1 cellular context compared by ENCODE assay signal in genomic region chr3:143972495-143973351, GRCh38.
TF ChIP-seq lines count a peak whose summit lies in the region.

No MANE protein-coding gene starts in this region.

TF ChIP-seq in HepG2, 621 proteins besides CTCF, POLR2A, EP300 and RAD21 (continued from another document and continues in another):
- TF ChIP-seq, protein P1, sequence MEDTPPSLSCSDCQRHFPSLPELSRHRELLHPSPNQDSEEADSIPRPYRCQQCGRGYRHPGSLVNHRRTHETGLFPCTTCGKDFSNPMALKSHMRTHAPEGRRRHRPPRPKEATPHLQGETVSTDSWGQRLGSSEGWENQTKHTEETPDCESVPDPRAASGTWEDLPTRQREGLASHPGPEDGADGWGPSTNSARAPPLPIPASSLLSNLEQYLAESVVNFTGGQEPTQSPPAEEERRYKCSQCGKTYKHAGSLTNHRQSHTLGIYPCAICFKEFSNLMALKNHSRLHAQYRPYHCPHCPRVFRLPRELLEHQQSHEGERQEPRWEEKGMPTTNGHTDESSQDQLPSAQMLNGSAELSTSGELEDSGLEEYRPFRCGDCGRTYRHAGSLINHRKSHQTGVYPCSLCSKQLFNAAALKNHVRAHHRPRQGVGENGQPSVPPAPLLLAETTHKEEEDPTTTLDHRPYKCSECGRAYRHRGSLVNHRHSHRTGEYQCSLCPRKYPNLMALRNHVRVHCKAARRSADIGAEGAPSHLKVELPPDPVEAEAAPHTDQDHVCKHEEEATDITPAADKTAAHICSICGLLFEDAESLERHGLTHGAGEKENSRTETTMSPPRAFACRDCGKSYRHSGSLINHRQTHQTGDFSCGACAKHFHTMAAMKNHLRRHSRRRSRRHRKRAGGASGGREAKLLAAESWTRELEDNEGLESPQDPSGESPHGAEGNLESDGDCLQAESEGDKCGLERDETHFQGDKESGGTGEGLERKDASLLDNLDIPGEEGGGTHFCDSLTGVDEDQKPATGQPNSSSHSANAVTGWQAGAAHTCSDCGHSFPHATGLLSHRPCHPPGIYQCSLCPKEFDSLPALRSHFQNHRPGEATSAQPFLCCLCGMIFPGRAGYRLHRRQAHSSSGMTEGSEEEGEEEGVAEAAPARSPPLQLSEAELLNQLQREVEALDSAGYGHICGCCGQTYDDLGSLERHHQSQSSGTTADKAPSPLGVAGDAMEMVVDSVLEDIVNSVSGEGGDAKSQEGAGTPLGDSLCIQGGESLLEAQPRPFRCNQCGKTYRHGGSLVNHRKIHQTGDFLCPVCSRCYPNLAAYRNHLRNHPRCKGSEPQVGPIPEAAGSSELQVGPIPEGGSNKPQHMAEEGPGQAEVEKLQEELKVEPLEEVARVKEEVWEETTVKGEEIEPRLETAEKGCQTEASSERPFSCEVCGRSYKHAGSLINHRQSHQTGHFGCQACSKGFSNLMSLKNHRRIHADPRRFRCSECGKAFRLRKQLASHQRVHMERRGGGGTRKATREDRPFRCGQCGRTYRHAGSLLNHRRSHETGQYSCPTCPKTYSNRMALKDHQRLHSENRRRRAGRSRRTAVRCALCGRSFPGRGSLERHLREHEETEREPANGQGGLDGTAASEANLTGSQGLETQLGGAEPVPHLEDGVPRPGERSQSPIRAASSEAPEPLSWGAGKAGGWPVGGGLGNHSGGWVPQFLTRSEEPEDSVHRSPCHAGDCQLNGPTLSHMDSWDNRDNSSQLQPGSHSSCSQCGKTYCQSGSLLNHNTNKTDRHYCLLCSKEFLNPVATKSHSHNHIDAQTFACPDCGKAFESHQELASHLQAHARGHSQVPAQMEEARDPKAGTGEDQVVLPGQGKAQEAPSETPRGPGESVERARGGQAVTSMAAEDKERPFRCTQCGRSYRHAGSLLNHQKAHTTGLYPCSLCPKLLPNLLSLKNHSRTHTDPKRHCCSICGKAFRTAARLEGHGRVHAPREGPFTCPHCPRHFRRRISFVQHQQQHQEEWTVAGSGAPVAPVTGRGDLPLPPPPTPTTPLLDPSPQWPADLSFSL (CRISPR knock-in tag; IDR thresholded peaks at IDR 0.05): no peak
- TF ChIP-seq NCOA1 (CRISPR knock-in tag; IDR thresholded peaks at IDR 0.05) (no peak), ZNF672 (CRISPR knock-in tag; IDR thresholded peaks at IDR 0.05) (no peak), ZNF552 (CRISPR knock-in tag; IDR thresholded peaks at IDR 0.05; ENCODE audit: borderline replicate concordance) (0 out of 2 replicates have a peak, but pooled peaks have one; percentile 15), MTF2 (CRISPR knock-in tag; IDR thresholded peaks at IDR 0.05; ENCODE audit: borderline replicate concordance) (peak; percentile 74; the same call in 1 of the 2 replicates), SKI (IDR thresholded peaks at IDR 0.05; ENCODE audit: partially characterized antibody) (no peak), NFE2L1 (CRISPR knock-in tag; IDR thresholded peaks at IDR 0.05; ENCODE audit: borderline replicate concordance) (no peak), ZNF326 (CRISPR knock-in tag; IDR thresholded peaks at IDR 0.05; ENCODE audit: borderline replicate concordance) (no peak), ZNF225 (CRISPR knock-in tag; IDR thresholded peaks at IDR 0.05) (peak; percentile 40; the same call in 1 of the 2 replicates), ZFP36L2 (CRISPR knock-in tag; IDR thresholded peaks at IDR 0.05) (no peak), ZNF704 (CRISPR knock-in tag; IDR thresholded peaks at IDR 0.05; ENCODE audit: borderline replicate concordance) (no peak), ZNF614 (CRISPR knock-in tag; IDR thresholded peaks at IDR 0.05; ENCODE audit: borderline replicate concordance) (no peak), MTF1 (CRISPR knock-in tag; IDR thresholded peaks at IDR 0.05) (no peak), ATM (IDR thresholded peaks at IDR 0.05; ENCODE audit: borderline replicate concordance) (no peak), EED (CRISPR knock-in tag; IDR thresholded peaks at IDR 0.05) (no peak), ZSCAN30 (CRISPR knock-in tag; IDR thresholded peaks at IDR 0.05) (no peak), HOXA9 (CRISPR knock-in tag; IDR thresholded peaks at IDR 0.05; ENCODE audit: borderline replicate concordance) (0 out of 2 replicates have a peak, but pooled peaks have one; percentile 55), ZNF674 (CRISPR knock-in tag; IDR thresholded peaks at IDR 0.05; ENCODE audit: low read depth) (no peak), YY1 (IDR thresholded peaks at IDR 0.05; ENCODE audit: insufficient read depth, insufficient replicate concordance, low read depth, low read length) (no peak), GLI4 (CRISPR knock-in tag; IDR thresholded peaks at IDR 0.05; ENCODE audit: borderline replicate concordance) (no peak), ZNF572 (CRISPR knock-in tag; IDR thresholded peaks at IDR 0.05) (no peak), AGO1 (IDR thresholded peaks at IDR 0.05; ENCODE audit: low read depth, low read length, poor library complexity, severe bottlenecking) (no peak), ZFP41 (CRISPR knock-in tag; IDR thresholded peaks at IDR 0.05; ENCODE audit: borderline replicate concordance) (no peak), BRF2 (CRISPR knock-in tag; IDR thresholded peaks at IDR 0.05) (no peak), GFI1 (CRISPR knock-in tag; IDR thresholded peaks at IDR 0.05; ENCODE audit: borderline replicate concordance) (no peak), MXD4 (CRISPR knock-in tag; IDR thresholded peaks at IDR 0.05) (no peak), ZNF777 (CRISPR knock-in tag; IDR thresholded peaks at IDR 0.05) (no peak), KDM5B (CRISPR knock-in tag; IDR thresholded peaks at IDR 0.05; ENCODE audit: borderline replicate concordance) (no peak; the same call in 1 of the 2 replicates), ZNF34 (CRISPR knock-in tag; IDR thresholded peaks at IDR 0.05; ENCODE audit: borderline replicate concordance) (no peak), HOXD1 (CRISPR knock-in tag; IDR thresholded peaks at IDR 0.05) (no peak), ZNF354B (CRISPR knock-in tag; IDR thresholded peaks at IDR 0.05) (no peak), MBNL3 (CRISPR knock-in tag; conservative IDR thresholded peaks at IDR 0.05) (no peak), TGIF2 (CRISPR knock-in tag; IDR thresholded peaks at IDR 0.05) (no peak), LRRFIP1 (CRISPR knock-in tag; conservative IDR thresholded peaks at IDR 0.05) (no peak), ZFYVE20 (CRISPR knock-in tag; IDR thresholded peaks at IDR 0.05; ENCODE audit: borderline replicate concordance, low read depth) (0 out of 2 replicates have a peak, but pooled peaks have one; percentile 27), KLF15 (CRISPR knock-in tag; IDR thresholded peaks at IDR 0.05; ENCODE audit: borderline replicate concordance) (no peak), ZNF10 (CRISPR knock-in tag; IDR thresholded peaks at IDR 0.05; ENCODE audit: borderline replicate concordance, low read depth) (no peak), ZNF570 (CRISPR knock-in tag; IDR thresholded peaks at IDR 0.05; ENCODE audit: borderline replicate concordance) (no peak), ZSCAN22 (CRISPR knock-in tag; IDR thresholded peaks at IDR 0.05) (no peak), ZBTB1 (CRISPR knock-in tag; IDR thresholded peaks at IDR 0.05; ENCODE audit: borderline replicate concordance) (no peak), ZNF766 (CRISPR knock-in tag; IDR thresholded peaks at IDR 0.05; ENCODE audit: borderline replicate concordance) (no peak), RNF2 (conservative IDR thresholded peaks at IDR 0.05; ENCODE audit: low read depth) (no peak)
- TF ChIP-seq, protein P2, sequence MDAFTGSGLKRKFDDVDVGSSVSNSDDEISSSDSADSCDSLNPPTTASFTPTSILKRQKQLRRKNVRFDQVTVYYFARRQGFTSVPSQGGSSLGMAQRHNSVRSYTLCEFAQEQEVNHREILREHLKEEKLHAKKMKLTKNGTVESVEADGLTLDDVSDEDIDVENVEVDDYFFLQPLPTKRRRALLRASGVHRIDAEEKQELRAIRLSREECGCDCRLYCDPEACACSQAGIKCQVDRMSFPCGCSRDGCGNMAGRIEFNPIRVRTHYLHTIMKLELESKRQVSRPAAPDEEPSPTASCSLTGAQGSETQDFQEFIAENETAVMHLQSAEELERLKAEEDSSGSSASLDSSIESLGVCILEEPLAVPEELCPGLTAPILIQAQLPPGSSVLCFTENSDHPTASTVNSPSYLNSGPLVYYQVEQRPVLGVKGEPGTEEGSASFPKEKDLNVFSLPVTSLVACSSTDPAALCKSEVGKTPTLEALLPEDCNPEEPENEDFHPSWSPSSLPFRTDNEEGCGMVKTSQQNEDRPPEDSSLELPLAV (CRISPR knock-in tag; conservative IDR thresholded peaks at IDR 0.05; ENCODE audit: low read depth): no peak
- TF ChIP-seq, protein P3, sequence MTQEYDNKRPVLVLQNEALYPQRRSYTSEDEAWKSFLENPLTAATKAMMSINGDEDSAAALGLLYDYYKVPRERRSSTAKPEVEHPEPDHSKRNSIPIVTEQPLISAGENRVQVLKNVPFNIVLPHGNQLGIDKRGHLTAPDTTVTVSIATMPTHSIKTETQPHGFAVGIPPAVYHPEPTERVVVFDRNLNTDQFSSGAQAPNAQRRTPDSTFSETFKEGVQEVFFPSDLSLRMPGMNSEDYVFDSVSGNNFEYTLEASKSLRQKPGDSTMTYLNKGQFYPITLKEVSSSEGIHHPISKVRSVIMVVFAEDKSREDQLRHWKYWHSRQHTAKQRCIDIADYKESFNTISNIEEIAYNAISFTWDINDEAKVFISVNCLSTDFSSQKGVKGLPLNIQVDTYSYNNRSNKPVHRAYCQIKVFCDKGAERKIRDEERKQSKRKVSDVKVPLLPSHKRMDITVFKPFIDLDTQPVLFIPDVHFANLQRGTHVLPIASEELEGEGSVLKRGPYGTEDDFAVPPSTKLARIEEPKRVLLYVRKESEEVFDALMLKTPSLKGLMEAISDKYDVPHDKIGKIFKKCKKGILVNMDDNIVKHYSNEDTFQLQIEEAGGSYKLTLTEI (CRISPR knock-in tag; conservative IDR thresholded peaks at IDR 0.05): no peak
- TF ChIP-seq, protein P4, sequence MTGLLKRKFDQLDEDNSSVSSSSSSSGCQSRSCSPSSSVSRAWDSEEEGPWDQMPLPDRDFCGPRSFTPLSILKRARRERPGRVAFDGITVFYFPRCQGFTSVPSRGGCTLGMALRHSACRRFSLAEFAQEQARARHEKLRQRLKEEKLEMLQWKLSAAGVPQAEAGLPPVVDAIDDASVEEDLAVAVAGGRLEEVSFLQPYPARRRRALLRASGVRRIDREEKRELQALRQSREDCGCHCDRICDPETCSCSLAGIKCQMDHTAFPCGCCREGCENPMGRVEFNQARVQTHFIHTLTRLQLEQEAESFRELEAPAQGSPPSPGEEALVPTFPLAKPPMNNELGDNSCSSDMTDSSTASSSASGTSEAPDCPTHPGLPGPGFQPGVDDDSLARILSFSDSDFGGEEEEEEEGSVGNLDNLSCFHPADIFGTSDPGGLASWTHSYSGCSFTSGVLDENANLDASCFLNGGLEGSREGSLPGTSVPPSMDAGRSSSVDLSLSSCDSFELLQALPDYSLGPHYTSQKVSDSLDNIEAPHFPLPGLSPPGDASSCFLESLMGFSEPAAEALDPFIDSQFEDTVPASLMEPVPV (CRISPR knock-in tag; IDR thresholded peaks at IDR 0.05): peak; percentile 73; the same call in 1 of the 2 replicates
- TF ChIP-seq, protein P5, sequence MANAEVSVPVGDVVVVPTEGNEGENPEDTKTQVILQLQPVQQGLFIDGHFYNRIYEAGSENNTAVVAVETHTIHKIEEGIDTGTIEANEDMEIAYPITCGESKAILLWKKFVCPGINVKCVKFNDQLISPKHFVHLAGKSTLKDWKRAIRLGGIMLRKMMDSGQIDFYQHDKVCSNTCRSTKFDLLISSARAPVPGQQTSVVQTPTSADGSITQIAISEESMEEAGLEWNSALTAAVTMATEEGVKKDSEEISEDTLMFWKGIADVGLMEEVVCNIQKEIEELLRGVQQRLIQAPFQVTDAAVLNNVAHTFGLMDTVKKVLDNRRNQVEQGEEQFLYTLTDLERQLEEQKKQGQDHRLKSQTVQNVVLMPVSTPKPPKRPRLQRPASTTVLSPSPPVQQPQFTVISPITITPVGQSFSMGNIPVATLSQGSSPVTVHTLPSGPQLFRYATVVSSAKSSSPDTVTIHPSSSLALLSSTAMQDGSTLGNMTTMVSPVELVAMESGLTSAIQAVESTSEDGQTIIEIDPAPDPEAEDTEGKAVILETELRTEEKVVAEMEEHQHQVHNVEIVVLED (CRISPR knock-in tag; IDR thresholded peaks at IDR 0.05; ENCODE audit: borderline replicate concordance): no peak
- TF ChIP-seq, protein P6, sequence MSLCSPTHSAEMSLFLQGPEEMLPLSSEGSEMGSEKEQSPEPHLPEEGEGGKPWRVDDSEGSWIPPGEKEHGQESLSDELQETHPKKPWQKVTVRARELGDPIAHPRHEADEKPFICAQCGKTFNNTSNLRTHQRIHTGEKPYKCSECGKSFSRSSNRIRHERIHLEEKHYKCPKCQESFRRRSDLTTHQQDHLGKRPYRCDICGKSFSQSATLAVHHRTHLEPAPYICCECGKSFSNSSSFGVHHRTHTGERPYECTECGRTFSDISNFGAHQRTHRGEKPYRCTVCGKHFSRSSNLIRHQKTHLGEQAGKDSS (CRISPR knock-in tag; IDR thresholded peaks at IDR 0.05; ENCODE audit: borderline replicate concordance, low read depth): no peak
